Comparison of ENCODE assay signal across 17 cellular contexts in genomic region chr15:50840520-50840919, GRCh38.
DNase-seq lines count a peak whose midpoint lies in the region; ATAC-seq and TF ChIP-seq lines count a peak whose summit lies in the region.
"Had no signal": no experiment of that assay in that cellular context is flagged by ENCODE, and none has a peak within 500 bp of the region (broad histone marks: within the 10 kb centered on the region; RNA-seq: fewer than 3 reads in every experiment).

No MANE protein-coding gene starts in this region.

- H2AFZ ChIP-seq in OCI-LY1 (ENCODE audit: low read length): no peak overlapping the region

- no peaks in the 10 kb centered on the region for H3K4me1 Mint-ChIP-seq in activated CD8-positive, alpha-beta T cell treated with anti-CD3 and anti-CD28 coated beads for 36 hours (ENCODE audit: low read depth)
- H3K4me1 Mint-ChIP-seq in activated CD8-positive, alpha-beta T cell treated with anti-CD3 and anti-CD28 coated beads, Interleukin-2, amount 10 ng/mL, durations not matched to agents 7 days and 5 days (ENCODE audit: low read depth): no peaks in the 10 kb centered on the region

- no peaks in the 10 kb centered on the region for H3K9me3 Mint-ChIP-seq in activated CD8-positive, alpha-beta T cell treated with anti-CD3 and anti-CD28 coated beads for 36 hours
- H3K9me3 Mint-ChIP-seq in activated CD8-positive, alpha-beta T cell treated with anti-CD3 and anti-CD28 coated beads, Interleukin-2, amount 10 ng/mL, durations not matched to agents 7 days and 5 days (ENCODE audit: insufficient read depth): no peaks in the 10 kb centered on the region

- H3K36me3 Mint-ChIP-seq in activated CD8-positive, alpha-beta T cell treated with anti-CD3 and anti-CD28 coated beads for 36 hours (ENCODE audit: low read depth): no peaks in the 10 kb centered on the region
- H3K36me3 Mint-ChIP-seq in activated CD8-positive, alpha-beta T cell treated with anti-CD3 and anti-CD28 coated beads, Interleukin-2, amount 10 ng/mL, durations not matched to agents 7 days and 5 days (ENCODE audit: low read depth): no peaks in the 10 kb centered on the region

- intact Hi-C loops in activated CD8-positive, alpha-beta T cell treated with anti-CD3 and anti-CD28 coated beads for 36 hours (cut with micrococcal nuclease): no loop called here

- H3K27me3 Mint-ChIP-seq in activated CD8-positive, alpha-beta T cell treated with anti-CD3 and anti-CD28 coated beads for 36 hours: peaks cover 1% of the 10 kb centered on the region
- peaks cover 5% of the 10 kb centered on the region for H3K27me3 Mint-ChIP-seq in activated CD8-positive, alpha-beta T cell treated with anti-CD3 and anti-CD28 coated beads, Interleukin-2, amount 10 ng/mL, durations not matched to agents 7 days and 5 days (ENCODE audit: low read depth)

- no peak overlapping the region for H3K27ac Mint-ChIP-seq in activated CD8-positive, alpha-beta T cell treated with anti-CD3 and anti-CD28 coated beads for 36 hours
- no peak overlapping the region for H3K27ac Mint-ChIP-seq in activated CD8-positive, alpha-beta T cell treated with anti-CD3 and anti-CD28 coated beads, Interleukin-2, amount 10 ng/mL, durations not matched to agents 7 days and 5 days

- H3K9ac ChIP-seq in OCI-LY1 (ENCODE audit: low read length): no peak overlapping the region

- no peaks in the 10 kb centered on the region for H3K27me3 ChIP-seq in OCI-LY1 (ENCODE audit: insufficient read depth, low read length)

- no peak for TF ChIP-seq CTCF in activated CD8-positive, alpha-beta T cell treated with anti-CD3 and anti-CD28 coated beads for 36 hours (IDR thresholded peaks at IDR 0.05)
- TF ChIP-seq CTCF in OCI-LY1 (IDR thresholded peaks at IDR 0.05; ENCODE audit: low read length): peak; percentile 36; the same call in 1 of the 2 replicates

- no peak overlapping the region for H3K4me3 ChIP-seq in OCI-LY1 (ENCODE audit: low read depth, low read length, poor library complexity, severe bottlenecking)

- POLR2A ChIA-PET in activated CD8-positive, alpha-beta T cell treated with anti-CD3 and anti-CD28 coated beads for 36 hours (lab: Charles Lee): no interaction called here
- POLR2A ChIA-PET in activated CD8-positive, alpha-beta T cell treated with anti-CD3 and anti-CD28 coated beads, Interleukin-2, amount 10 ng/mL, durations not matched to agents 7 days and 5 days (lab: Charles Lee): no interaction called here

- H3F3A ChIP-seq in OCI-LY1 (ENCODE audit: insufficient read depth, low read length): no peaks in the 10 kb centered on the region

- peak; percentile 37 for ATAC-seq in activated CD8-positive, alpha-beta T cell treated with anti-CD3 and anti-CD28 coated beads for 36 hours
- no peak for ATAC-seq in activated CD8-positive, alpha-beta T cell treated with anti-CD3 and anti-CD28 coated beads, Interleukin-2, amount 10 ng/mL, durations not matched to agents 7 days and 5 days
- no peak for ATAC-seq in GM19035 (IDR thresholded peaks at IDR 0.05; ENCODE audit: unreplicated experiment)
- ATAC-seq in HG02588 (IDR thresholded peaks at IDR 0.05; ENCODE audit: unreplicated experiment): no peak

- no peak overlapping the region for H3K4me2 ChIP-seq in OCI-LY1 (ENCODE audit: low read length)

- H3K9me3 ChIP-seq in OCI-LY1 (ENCODE audit: low read length): no peaks in the 10 kb centered on the region

- no peaks in the 10 kb centered on the region for H3K4me1 ChIP-seq in OCI-LY1 (ENCODE audit: insufficient read depth, low read length, severe bottlenecking)

- H3K79me2 ChIP-seq in OCI-LY1 (ENCODE audit: insufficient read depth, low read length): no peaks in the 10 kb centered on the region

- no peaks in the 10 kb centered on the region for H3K36me3 ChIP-seq in OCI-LY1 (ENCODE audit: insufficient read depth, low read length)

- CTCF ChIA-PET in activated CD8-positive, alpha-beta T cell treated with anti-CD3 and anti-CD28 coated beads for 36 hours (lab: Charles Lee): no interaction called here
- CTCF ChIA-PET in activated CD8-positive, alpha-beta T cell treated with anti-CD3 and anti-CD28 coated beads, Interleukin-2, amount 10 ng/mL, durations not matched to agents 7 days and 5 days (lab: Charles Lee): no interaction called here

- H3K4me3 Mint-ChIP-seq in activated CD8-positive, alpha-beta T cell treated with anti-CD3 and anti-CD28 coated beads for 36 hours: no peak overlapping the region
- H3K4me3 Mint-ChIP-seq in activated CD8-positive, alpha-beta T cell treated with anti-CD3 and anti-CD28 coated beads, Interleukin-2, amount 10 ng/mL, durations not matched to agents 7 days and 5 days: no peak overlapping the region

- peak; percentile 6 for DNase-seq in activated CD8-positive, alpha-beta T cell treated with anti-CD3 and anti-CD28 coated beads for 36 hours
- no peak for DNase-seq in activated CD8-positive, alpha-beta T cell treated with anti-CD3 and anti-CD28 coated beads, Interleukin-2, amount 10 ng/mL, durations not matched to agents 7 days and 5 days
- DNase-seq in germinal center (ENCODE audit: low spot score): peak; percentile 10
- DNase-seq in NAMALWA (ENCODE audit: low spot score): no peak
- no peak for DNase-seq in anterior cingulate cortex (lab: John Stamatoyannopoulos, UW)
- DNase-seq: C1 segment of cervical spinal cord, DMS 273 treated with DMSO at 0.1 percent for 48 hours, GF-D8, IMR-90, NCI-H1417, NCI-H2029, NCI-H2171 treated with DMSO at 0.1 percent for 48 hours, NCI-H446 treated with DMSO at 0.1 percent for 48 hours, NCI-H748 treated with DMSO at 0.1 percent for 48 hours had no signal

- H4K20me1 ChIP-seq in OCI-LY1 (ENCODE audit: insufficient read depth, low read length): no peaks in the 10 kb centered on the region

- H3K27ac ChIP-seq in OCI-LY1 (ENCODE audit: low read depth, low read length, poor library complexity, severe bottlenecking): no peak overlapping the region

- H3K9me2 ChIP-seq in OCI-LY1 (ENCODE audit: low read depth, low read length): no peaks in the 10 kb centered on the region

Comparison
In these comparisons a context has a peak if more than half of its experiments do, and no peak if none do; other contexts are left out.
1. DNase-seq: peak in activated CD8-positive, alpha-beta T cell treated with anti-CD3 and anti-CD28 coated beads for 36 hours (single experiment) and germinal center (single experiment); none in activated CD8-positive, alpha-beta T cell treated with anti-CD3 and anti-CD28 coated beads, Interleukin-2, amount 10 ng/mL, durations not matched to agents 7 days and 5 days (single experiment), NAMALWA (single experiment) and anterior cingulate cortex (0 of 58).